10 cellular contexts compared by ENCODE assay signal in genomic region chr13:96817336-96817941, GRCh38.
DNase-seq lines count a peak whose midpoint lies in the region; ATAC-seq and TF ChIP-seq lines count a peak whose summit lies in the region.
"Had no signal": no experiment of that assay in that cellular context is flagged by ENCODE, and none has a peak within 500 bp of the region (broad histone marks: within the 10 kb centered on the region; RNA-seq: fewer than 3 reads in every experiment).

No MANE protein-coding gene starts in this region.

- WGBS in adrenal gland, 4 donors: 14 to 22% (median 16%) methylated on average over 4 of the region's 4 CpGs

- DNase-seq in AG09309 (ENCODE audit: low read depth) (no peak), HT-29 (ENCODE audit: low spot score) (peak; percentile 68), adrenal gland (no peak), left kidney (ENCODE audit: low read depth, low spot score) (peak; percentile 46), left colon (no peak), ureter (ENCODE audit: low spot score) (no peak)
- DNase-seq in activated T-cell treated with anti-CD3 and anti-CD28 coated beads, Interleukin-2, amount 50 U/mL, for 1 hour: no peak
- DNase-seq: central memory CD4-positive, alpha-beta T cell; NCI-H1436 treated with DMSO at 0.1 percent for 48 hours had no signal

- no peak for TF ChIP-seq POLR2A in adrenal gland (IDR thresholded peaks at IDR 0.05)

- intact Hi-C loops in adrenal gland (cut with DNase I): no loop called here
- intact Hi-C loops in left colon (cut with DNase I, micrococcal nuclease): no loop called here

- H3K36me3 ChIP-seq in adrenal gland (replicated peaks in 1 of 2): no peaks in the 10 kb centered on the region

- no peaks in the 10 kb centered on the region for H3K27me3 ChIP-seq in adrenal gland

- TF ChIP-seq CTCF in AG09309 (IDR thresholded peaks at IDR 0.05; ENCODE audit: control insufficient read depth, insufficient read depth, low read depth, low read length, missing control alignments): peak; percentile 24
- TF ChIP-seq CTCF in adrenal gland (IDR thresholded peaks at IDR 0.05): peak; percentile 26 to 64 (median 50)

- peaks cover 0 to 8% of the 10 kb centered on the region in 2 donors for H3K4me1 ChIP-seq in adrenal gland (replicated peaks in 1 of 2)

- ATAC-seq in left colon (no peak), GM21390 (IDR thresholded peaks at IDR 0.05; ENCODE audit: unreplicated experiment) (no peak)

- H3K4me3 ChIP-seq in AG09309 (ENCODE audit: control insufficient read depth, low read depth, low read length): no peak overlapping the region
- no peak overlapping the region for H3K4me3 ChIP-seq in adrenal gland

- H3K27ac ChIP-seq in adrenal gland: no peak overlapping the region

- H3K9me3 ChIP-seq in adrenal gland (replicated peaks in 1 of 3): no peaks in the 10 kb centered on the region

Comparison
In these comparisons a context has a peak if more than half of its experiments do, and no peak if none do; other contexts are left out.
1. DNase-seq: peak in HT-29 (single experiment) and left kidney (single experiment); none in AG09309 (single experiment), adrenal gland (0 of 7), activated T-cell treated with anti-CD3 and anti-CD28 coated beads, Interleukin-2, amount 50 U/mL, for 1 hour (single experiment), left colon (0 of 2) and ureter (single experiment).